ENCODE assay signal across 1 cellular context in the genomic region with DNA sequence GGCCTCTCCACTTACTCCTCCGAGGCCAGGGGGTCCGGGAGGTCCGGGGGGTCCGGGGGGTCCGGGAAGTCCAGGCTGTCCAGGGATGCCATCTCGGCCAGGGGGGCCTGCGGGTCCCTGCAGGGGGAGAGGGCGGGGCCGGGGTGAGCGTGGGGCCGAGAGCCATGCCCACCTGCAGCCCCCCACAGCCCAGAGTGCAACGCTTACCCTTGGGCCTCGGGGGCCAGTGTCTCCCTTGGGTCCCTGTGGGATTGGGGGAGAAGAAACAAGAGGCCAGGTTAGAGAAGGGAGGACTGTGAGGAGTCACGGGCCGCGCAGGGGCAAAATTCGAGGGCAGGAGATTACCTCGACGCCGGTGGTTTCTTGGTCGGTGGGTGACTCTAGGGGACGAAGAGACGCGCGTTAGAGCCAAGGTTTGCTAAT.
TF ChIP-seq lines count a peak whose summit lies in the region.

No MANE protein-coding gene starts in this region.

TF ChIP-seq in HepG2, 621 proteins besides CTCF, POLR2A, EP300 and RAD21:
- TF ChIP-seq FIP1L1 (IDR thresholded peaks at IDR 0.05; ENCODE audit: borderline replicate concordance, insufficient read depth, low read depth, low read length) (no peak), IKZF5 (CRISPR knock-in tag; IDR thresholded peaks at IDR 0.05) (no peak), GFI1 (CRISPR knock-in tag; IDR thresholded peaks at IDR 0.05; ENCODE audit: borderline replicate concordance) (no peak)
- TF ChIP-seq, protein P1, sequence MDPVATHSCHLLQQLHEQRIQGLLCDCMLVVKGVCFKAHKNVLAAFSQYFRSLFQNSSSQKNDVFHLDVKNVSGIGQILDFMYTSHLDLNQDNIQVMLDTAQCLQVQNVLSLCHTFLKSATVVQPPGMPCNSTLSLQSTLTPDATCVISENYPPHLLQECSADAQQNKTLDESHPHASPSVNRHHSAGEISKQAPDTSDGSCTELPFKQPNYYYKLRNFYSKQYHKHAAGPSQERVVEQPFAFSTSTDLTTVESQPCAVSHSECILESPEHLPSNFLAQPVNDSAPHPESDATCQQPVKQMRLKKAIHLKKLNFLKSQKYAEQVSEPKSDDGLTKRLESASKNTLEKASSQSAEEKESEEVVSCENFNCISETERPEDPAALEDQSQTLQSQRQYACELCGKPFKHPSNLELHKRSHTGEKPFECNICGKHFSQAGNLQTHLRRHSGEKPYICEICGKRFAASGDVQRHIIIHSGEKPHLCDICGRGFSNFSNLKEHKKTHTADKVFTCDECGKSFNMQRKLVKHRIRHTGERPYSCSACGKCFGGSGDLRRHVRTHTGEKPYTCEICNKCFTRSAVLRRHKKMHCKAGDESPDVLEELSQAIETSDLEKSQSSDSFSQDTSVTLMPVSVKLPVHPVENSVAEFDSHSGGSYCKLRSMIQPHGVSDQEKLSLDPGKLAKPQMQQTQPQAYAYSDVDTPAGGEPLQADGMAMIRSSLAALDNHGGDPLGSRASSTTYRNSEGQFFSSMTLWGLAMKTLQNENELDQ (CRISPR knock-in tag; IDR thresholded peaks at IDR 0.05; ENCODE audit: borderline replicate concordance) = no peak
